Comparison of ENCODE assay signal across 19 cellular contexts in the genomic region with DNA sequence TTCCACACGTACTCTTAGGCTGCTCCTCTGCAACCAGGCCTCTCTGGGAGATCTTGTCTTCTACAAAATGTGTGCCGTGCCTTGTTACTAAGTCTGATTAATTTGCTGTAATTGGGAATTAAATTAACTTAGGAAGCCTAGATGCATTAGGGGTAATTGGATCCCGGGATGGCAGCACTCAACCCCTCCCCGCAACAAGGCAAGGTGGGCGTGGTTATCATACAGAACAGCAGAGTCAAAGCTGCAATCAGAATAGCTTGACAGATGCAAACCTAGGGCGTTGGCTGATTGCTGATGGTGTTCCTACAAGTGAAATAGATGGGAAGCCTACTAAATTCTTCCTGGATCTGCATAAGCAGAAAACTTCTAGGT.
"Had no signal": no experiment of that assay in that cellular context is flagged by ENCODE, and none has a peak within 500 bp of the region (broad histone marks: within the 10 kb centered on the region; RNA-seq: fewer than 3 reads in every experiment).

No MANE protein-coding gene starts in this region.

- ATAC-seq: gastrocnemius medialis; heart left ventricle; naive thymus-derived CD4-positive, alpha-beta T cell had no signal

- H3K27ac Mint-ChIP-seq: activated naive CD8-positive, alpha-beta T cell treated with anti-CD3 and anti-CD28 coated beads for 36 hours; endodermal cell; naive thymus-derived CD4-positive, alpha-beta T cell; neural progenitor cell; T-helper 1 cell treated with Interleukin-12 subunit alpha and Interleukin-12 subunit beta and Interleukin-4 antibody, amounts not matched to agents 30 μg/mL and 1 μg/mL, for 36 hours had no signal

- H3K36me3 Mint-ChIP-seq: activated naive CD8-positive, alpha-beta T cell treated with anti-CD3 and anti-CD28 coated beads for 36 hours; naive thymus-derived CD4-positive, alpha-beta T cell; neural progenitor cell had no signal

- H3K9me3 Mint-ChIP-seq: activated naive CD8-positive, alpha-beta T cell treated with anti-CD3 and anti-CD28 coated beads for 36 hours; naive thymus-derived CD4-positive, alpha-beta T cell; neural progenitor cell; T-helper 1 cell treated with Interleukin-12 subunit alpha and Interleukin-12 subunit beta and Interleukin-4 antibody, amounts not matched to agents 30 μg/mL and 1 μg/mL, for 36 hours had no signal

- H3K4me1 Mint-ChIP-seq: endodermal cell, neural progenitor cell had no signal

- DNase-seq: activated CD4-positive, alpha-beta T cell treated with anti-CD3 and anti-CD28 coated beads for 4 hours; activated CD4-positive, alpha-beta T cell treated with anti-CD3 and anti-CD28 coated beads, Interleukin-2, amount 50 U/mL, for 48 hours; activated CD4-positive, CD25-positive, alpha-beta regulatory T cell; activated naive CD4-positive, alpha-beta T cell treated with Interleukin-2 at 50 U/mL for 16 hours; activated naive CD8-positive, alpha-beta T cell treated with anti-CD3 and anti-CD28 coated beads for 36 hours; activated T-cell treated with anti-CD3 and anti-CD28 coated beads, Interleukin-2, amount 50 U/mL, for 48 hours; cortex of kidney; esophagus squamous epithelium; gastrocnemius medialis; heart left ventricle; kidney; naive thymus-derived CD4-positive, alpha-beta T cell; retina; stimulated activated CD4-positive, alpha-beta T cell treated with anti-CD3 and anti-CD28 coated beads, Interleukin-4, amount 100 ng/mL, for 1 hour; stimulated activated naive CD4-positive, alpha-beta T cell; T1000 had no signal

- H3K4me3 Mint-ChIP-seq: activated naive CD8-positive, alpha-beta T cell treated with anti-CD3 and anti-CD28 coated beads for 36 hours; endodermal cell; naive thymus-derived CD4-positive, alpha-beta T cell; neural progenitor cell; T-helper 1 cell treated with Interleukin-12 subunit alpha and Interleukin-12 subunit beta and Interleukin-4 antibody, amounts not matched to agents 30 μg/mL and 1 μg/mL, for 36 hours had no signal
